23 cellular contexts compared by ENCODE assay signal in genomic region chr11:1235615-1236315, GRCh38. TPM values are rescaled to one million over a fixed set of nuclear protein-coding genes. Genes with fewer than 3 reads are reported as not detected.
A peak's percentile ranks its signal among the peaks of the same experiment; 100 is the strongest.
DNase-seq lines count a peak whose midpoint lies in the region; ATAC-seq and TF ChIP-seq lines count a peak whose summit lies in the region.
"Had no signal": no experiment of that assay in that cellular context is flagged by ENCODE, and none has a peak within 500 bp of the region (broad histone marks: within the 10 kb centered on the region; RNA-seq: fewer than 3 reads in every experiment).

No MANE protein-coding gene starts in this region.

- H3K9me3 ChIP-seq in lower lobe of right lung = no peaks in the 10 kb centered on the region
- no peaks in the 10 kb centered on the region for H3K9me3 ChIP-seq in suprapubic skin
- no peaks in the 10 kb centered on the region for H3K9me3 ChIP-seq in PC-3 (ENCODE audit: low read length)
- H3K9me3 ChIP-seq: A549, pancreas had no signal

- DNase-seq in activated effector memory CD4-positive, alpha-beta T cell treated with anti-CD3 and anti-CD28 coated beads, Interleukin-2, amount 50 U/mL, for 16 hours = peak; percentile 58
- no peak for DNase-seq in activated effector memory CD4-positive, alpha-beta T cell treated with Interleukin-2 at 50 U/mL for 16 hours
- DNase-seq in Right ventricle myocardium superior (peak; percentile 23), lower lobe of right lung (peak; percentile 24), suprapubic skin (ENCODE audit: low spot score in 2 of 2) (peak; percentile 50 to 76), PC-3 (no peak)
- no peak for DNase-seq in activated CD4-positive, alpha-beta T cell treated with anti-CD3 and anti-CD28 coated beads for 48 hours
- DNase-seq: activated CD4-positive, alpha-beta T cell treated with anti-CD3 and anti-CD28 coated beads, Interleukin-2, amount 50 U/mL, for 1 hour; activated naive CD8-positive, alpha-beta T cell treated with anti-CD3 and anti-CD28 coated beads, Interleukin-2, amount 10 ng/mL, durations not matched to agents 7 days and 5 days; GF-D8; midbrain; natural killer cell; NCI-H1694; NCI-H510A had no signal

- no peak for TF ChIP-seq EP300 in suprapubic skin (IDR thresholded peaks at IDR 0.05)

- TF ChIP-seq POLR2A in suprapubic skin (IDR thresholded peaks at IDR 0.05) = no peak

- H3K27me3 ChIP-seq in lower lobe of right lung (ENCODE audit: low read depth) = peaks cover under 1% of the 10 kb centered on the region
- H3K27me3 ChIP-seq in suprapubic skin = peaks cover 30% of the 10 kb centered on the region
- H3K27me3 ChIP-seq in PC-3 (ENCODE audit: low read length) = no peaks in the 10 kb centered on the region
- H3K27me3 ChIP-seq: pancreas had no signal

- TF ChIP-seq CTCF in lower lobe of right lung (IDR thresholded peaks at IDR 0.05) (no peak), suprapubic skin (IDR thresholded peaks at IDR 0.05) (no peak), PC-3 (conservative IDR thresholded peaks at IDR 0.05; ENCODE audit: low read depth, low read length) (no peak)

- POLR2A ChIA-PET in PC-3 (lab: Charles Lee; ENCODE audit: unreplicated experiment) = no interaction called here

- H3K79me2 ChIP-seq in PC-3 (ENCODE audit: low read length) = no peaks in the 10 kb centered on the region

- H3K4me1 ChIP-seq in lower lobe of right lung = no peaks in the 10 kb centered on the region
- peaks cover 13% of the 10 kb centered on the region for H3K4me1 ChIP-seq in suprapubic skin
- H3K4me1 ChIP-seq in PC-3 (ENCODE audit: insufficient read depth, low read length) = no peaks in the 10 kb centered on the region
- H3K4me1 ChIP-seq: pancreas had no signal

- CTCF ChIA-PET in PC-3 (lab: Charles Lee) = no interaction called here

- no peaks in the 10 kb centered on the region for H3F3A ChIP-seq in PC-3 (ENCODE audit: low read length, unreplicated experiment)

- H3K4me3 ChIP-seq in lower lobe of right lung (no peak overlapping the region), suprapubic skin (no peak overlapping the region), PC-3 (ENCODE audit: low read length) (no peak overlapping the region)
- H3K4me3 ChIP-seq: A549, pancreas had no signal

- BruUV-seq in PC-3 (replicated peaks; lab: Mats Ljungman, UMichigan) = no TSS peak

- H3K27ac ChIP-seq in lower lobe of right lung (no peak overlapping the region), suprapubic skin (no peak overlapping the region), PC-3 (ENCODE audit: low read length) (no peak overlapping the region)
- H3K27ac ChIP-seq: A549, pancreas, VCaP had no signal

- intact Hi-C loops in Right ventricle myocardium superior (cut with DNase I) = no loop called here
- intact Hi-C loops in lower lobe of right lung (cut with DNase I) = no loop called here
- intact Hi-C loops in PC-3 (cut with micrococcal nuclease) = no loop called here

- H4K20me1 ChIP-seq in PC-3 (ENCODE audit: low read length) = no peaks in the 10 kb centered on the region

- H2AFZ ChIP-seq in PC-3 (ENCODE audit: low read length) = no peak overlapping the region

- H3K36me3 ChIP-seq in lower lobe of right lung (no peaks in the 10 kb centered on the region), suprapubic skin (no peaks in the 10 kb centered on the region), PC-3 (ENCODE audit: low read depth, low read length) (no peaks in the 10 kb centered on the region)
- H3K36me3 ChIP-seq: pancreas had no signal

- H3K4me2 ChIP-seq in PC-3 (ENCODE audit: low read length) = no peak overlapping the region
- H3K4me2 ChIP-seq: A549 had no signal

- no peaks in the 10 kb centered on the region for H3K9me2 ChIP-seq in PC-3 (replicated peaks; ENCODE audit: low read length)

- no peak overlapping the region for H3K9ac ChIP-seq in PC-3 (ENCODE audit: low read length)

- 63% methylated on average over 18 of the region's 26 CpGs for WGBS in suprapubic skin

- ATAC-seq in Right ventricle myocardium superior (ENCODE audit: poor library complexity) (no peak), lower lobe of right lung (no peak), GM18909 (IDR thresholded peaks at IDR 0.05; ENCODE audit: poor library complexity, unreplicated experiment) (no peak), PC-3 (no peak)
- ATAC-seq: A549, natural killer cell, pancreas had no signal

RNA-seq across cellular contexts. Expression of gene MUC5B, which starts 12.9 kb away (rescaled TPM):
- total RNA-seq in Right ventricle myocardium superior (not detected), lower lobe of right lung (57.5 TPM), suprapubic skin (under 1 TPM; 0.08 to 0.34 (median 0.13) TPM), PC-3 (2014; rRNA removed) (24.3 and 33.0 TPM in 2 replicates)
- total RNA-seq: activated naive CD8-positive, alpha-beta T cell treated with anti-CD3 and anti-CD28 coated beads, Interleukin-2, amount 10 ng/mL, durations not matched to agents 7 days and 5 days; astrocyte; B cell; CD8-positive, alpha-beta memory T cell; natural killer cell; RPMI7951; ureter had no signal

Comparison
In these comparisons a context has a peak if more than half of its experiments do, and no peak if none do; other contexts are left out.
1. DNase-seq: peak in activated effector memory CD4-positive, alpha-beta T cell treated with anti-CD3 and anti-CD28 coated beads, Interleukin-2, amount 50 U/mL, for 16 hours (single experiment), Right ventricle myocardium superior (single experiment), lower lobe of right lung (single experiment) and suprapubic skin (2 of 2); none in activated effector memory CD4-positive, alpha-beta T cell treated with Interleukin-2 at 50 U/mL for 16 hours (single experiment), activated CD4-positive, alpha-beta T cell treated with anti-CD3 and anti-CD28 coated beads for 48 hours (single experiment) and PC-3 (single experiment).
2. RNA of gene MUC5B, which starts 12.9 kb away (total RNA-seq): 57.5 TPM in lower lobe of right lung (single experiment) and 24.3 to 33.0 TPM in PC-3; 0.08 to 0.34 TPM in suprapubic skin and not detected in Right ventricle myocardium superior (single experiment); every median in the first group is over 10 times any median in the second.